In genomic region chr5:56475689-56476486, GRCh38 we compare ENCODE assay signal across 17 cellular contexts.
DNase-seq lines count a peak whose midpoint lies in the region; ATAC-seq and TF ChIP-seq lines count a peak whose summit lies in the region.
"Had no signal": no experiment of that assay in that cellular context is flagged by ENCODE, and none has a peak within 500 bp of the region (broad histone marks: within the 10 kb centered on the region; RNA-seq: fewer than 3 reads in every experiment).

No MANE protein-coding gene starts in this region.

- H3K27ac ChIP-seq in endodermal cell (ENCODE audit: low read depth, low read length), result no peak overlapping the region
- H3K27ac ChIP-seq in testis, result peak overlapping the region in 1 of 2 donors; percentile 19
- H3K27ac ChIP-seq: left lung, Peyer's patch, SK-N-MC had no signal

- peak overlapping the region; percentile 18 for H3K27ac Mint-ChIP-seq in Calu3 (ENCODE audit: unreplicated experiment)
- H3K27ac Mint-ChIP-seq in endodermal cell, result no peak overlapping the region

- no TSS peak for BruUV-seq in Calu3 (replicated peaks; lab: Mats Ljungman, UMichigan)

- CTCF ChIA-PET in Calu3 (lab: Charles Lee), result interaction anchor here (0.7 to 1.3 kb wide), 3 partner anchors 8 to 343 kb away, joined by 3 to 4 read pairs (median 4); no protein-coding TSS in a partner anchor

- H3K9ac ChIP-seq in endodermal cell (ENCODE audit: extremely low read depth, low read length, poor library complexity, severe bottlenecking), result no peak overlapping the region

- H3K36me3 Mint-ChIP-seq in Calu3 (ENCODE audit: insufficient read depth, unreplicated experiment), result peaks cover 5% of the 10 kb centered on the region
- no peaks in the 10 kb centered on the region for H3K36me3 Mint-ChIP-seq in endodermal cell (ENCODE audit: low read depth)

- H3K27me3 ChIP-seq in endodermal cell (ENCODE audit: control insufficient read depth, insufficient read depth, low read length, poor library complexity, severe bottlenecking) (no peaks in the 10 kb centered on the region), testis (no peaks in the 10 kb centered on the region)
- H3K27me3 ChIP-seq: Peyer's patch had no signal

- H3K4me3 ChIP-seq in endodermal cell (ENCODE audit: low read length), result no peak overlapping the region
- H3K4me3 ChIP-seq in testis, result no peak overlapping the region
- H3K4me3 ChIP-seq: left lung, Peyer's patch, SK-N-MC, thoracic aorta had no signal

- TF ChIP-seq POLR2A in testis (IDR thresholded peaks at IDR 0.05), result no peak

- no peaks in the 10 kb centered on the region for H3K9me3 ChIP-seq in endodermal cell (ENCODE audit: control insufficient read depth, low read length)
- H3K9me3 ChIP-seq in testis, result no peaks in the 10 kb centered on the region
- H3K9me3 ChIP-seq: left lung, Peyer's patch, thoracic aorta had no signal

- intact Hi-C loops in Calu3 (cut with micrococcal nuclease; ENCODE audit: unreplicated experiment) (loop anchor here (5.0 to 10.0 kb wide), 3 partner anchors 119 to 359 kb away; no protein-coding TSS in a partner anchor), testis (cut with DNase I; ENCODE audit: low total_unique reads) (no loop called here)

- H3K4me3 Mint-ChIP-seq in Calu3 (ENCODE audit: low read depth, unreplicated experiment) (no peak overlapping the region), endodermal cell (no peak overlapping the region)

- TF ChIP-seq CTCF in Calu3 (IDR thresholded peaks at IDR 0.05; ENCODE audit: unreplicated experiment), result no peak
- TF ChIP-seq CTCF in endodermal cell (conservative IDR thresholded peaks at IDR 0.05), result no peak
- TF ChIP-seq CTCF in testis (IDR thresholded peaks at IDR 0.05), result no peak

- H3K4me1 Mint-ChIP-seq in Calu3 (ENCODE audit: low read depth, unreplicated experiment), result peaks cover 42% of the 10 kb centered on the region
- peaks cover 17% of the 10 kb centered on the region for H3K4me1 Mint-ChIP-seq in endodermal cell

- H3K4me1 ChIP-seq in endodermal cell (ENCODE audit: control insufficient read depth, insufficient read depth, low read length), result peaks cover 10% of the 10 kb centered on the region
- peaks cover 27% of the 10 kb centered on the region for H3K4me1 ChIP-seq in testis

- DNase-seq in Calu3 (no peak), endodermal cell (peak; percentile 17), testis (peak; percentile 72)
- no peak for DNase-seq in stimulated activated CD4-positive, alpha-beta T cell treated with anti-CD3 and anti-CD28 coated beads, Interleukin-2, amount 100 ng/mL, for 24 hours
- DNase-seq: central memory CD4-positive, alpha-beta T cell; GF-D8; glutamatergic neuron; left lung; MM.1S; NCI-H1694; Peyer's patch had no signal

- H3K27me3 Mint-ChIP-seq in Calu3 (ENCODE audit: unreplicated experiment) (no peaks in the 10 kb centered on the region), endodermal cell (ENCODE audit: insufficient read depth) (peaks cover 9% of the 10 kb centered on the region)

- H3K9me3 Mint-ChIP-seq in Calu3 (ENCODE audit: low read depth, unreplicated experiment), result no peaks in the 10 kb centered on the region
- H3K9me3 Mint-ChIP-seq in endodermal cell, result no peaks in the 10 kb centered on the region

- no peaks in the 10 kb centered on the region for H3K36me3 ChIP-seq in endodermal cell (ENCODE audit: control insufficient read depth, insufficient read depth, low read length)
- no peaks in the 10 kb centered on the region for H3K36me3 ChIP-seq in testis (ENCODE audit: low read depth, missing control alignments)
- H3K36me3 ChIP-seq: left lung, Peyer's patch, thoracic aorta had no signal

- ATAC-seq in SK-N-SH treated with all-trans-retinoic acid at 6 μM for 48 hours (peak; percentile 21; the same call in 2 of the 3 replicates), GM18520 (IDR thresholded peaks at IDR 0.05; ENCODE audit: unreplicated experiment) (no peak), GM21576 (IDR thresholded peaks at IDR 0.05; ENCODE audit: unreplicated experiment) (no peak)
- ATAC-seq: activated CD4-positive, CD25-positive, alpha-beta regulatory T cell treated with anti-CD3 and anti-CD28 coated beads, Interleukin-2, amount 50 U/mL, for 24 hours; left lung had no signal

- 90 to 100% methylated on average over 3 to 4 of the region's 4 CpGs for WGBS in endodermal cell (ENCODE audit: insufficient coverage in 1 of 2, insufficient read length in 1 of 2), 2 experiments
- WGBS in testis, 2 donors, result 47 to 55% methylated on average over 4 of the region's 4 CpGs

TF ChIP-seq in SK-N-SH treated with all-trans-retinoic acid at 6 μM for 48 hours, 23 proteins besides CTCF, POLR2A, EP300 and RAD21 (continues in another document):
- TF ChIP-seq BACH2 (CRISPR knock-in tag; IDR thresholded peaks at IDR 0.05; ENCODE audit: borderline replicate concordance) (no peak), SNAI2 (CRISPR knock-in tag; IDR thresholded peaks at IDR 0.05) (no peak), ZNF565 (CRISPR knock-in tag; conservative IDR thresholded peaks at IDR 0.05; ENCODE audit: low read depth) (no peak), PPARA (CRISPR knock-in tag; IDR thresholded peaks at IDR 0.05; ENCODE audit: borderline replicate concordance) (no peak), CSRNP3 (CRISPR knock-in tag; IDR thresholded peaks at IDR 0.05) (no peak), ZFP3 (CRISPR knock-in tag; IDR thresholded peaks at IDR 0.05) (peak; percentile 57; the same call in 1 of the 2 replicates), TSHZ2 (CRISPR knock-in tag; IDR thresholded peaks at IDR 0.05) (no peak; the same call in 1 of the 2 replicates), ZNF70 (CRISPR knock-in tag; IDR thresholded peaks at IDR 0.05) (no peak), CREB5 (CRISPR knock-in tag; IDR thresholded peaks at IDR 0.05; ENCODE audit: low read depth) (peak; percentile 45; the same call in 1 of the 2 replicates), TOX (CRISPR knock-in tag; IDR thresholded peaks at IDR 0.05; ENCODE audit: borderline replicate concordance) (no peak), ISL1 (CRISPR knock-in tag; IDR thresholded peaks at IDR 0.05) (peak; percentile 77), ESRRG (CRISPR knock-in tag; IDR thresholded peaks at IDR 0.05) (no peak)

Comparison
In these comparisons a context has a peak if more than half of its experiments do, and no peak if none do; other contexts are left out.
1. DNase-seq: peak in endodermal cell (single experiment) and testis (single experiment); none in Calu3 (single experiment) and stimulated activated CD4-positive, alpha-beta T cell treated with anti-CD3 and anti-CD28 coated beads, Interleukin-2, amount 100 ng/mL, for 24 hours (0 of 2).